In genomic region chr13:60162096-60162495, GRCh38 we compare ENCODE assay signal across 11 cellular contexts. TPM values are rescaled to one million over a fixed set of nuclear protein-coding genes. Genes with fewer than 3 reads are reported as not detected.
DNase-seq lines count a peak whose midpoint lies in the region; ATAC-seq and TF ChIP-seq lines count a peak whose summit lies in the region.
"Had no signal": no experiment of that assay in that cellular context is flagged by ENCODE, and none has a peak within 500 bp of the region (broad histone marks: within the 10 kb centered on the region; RNA-seq: fewer than 3 reads in every experiment).

No MANE protein-coding gene starts in this region.

- DNase-seq in natural killer cell treated with Interleukin-12 subunit alpha and Interleukin-12 subunit beta and Interleukin-15 and Interleukin-18, amount 100 ng/mL, for 72 hours (ENCODE audit: low spot score), result no peak
- DNase-seq in natural killer cell (no peak), PC-9 (no peak), epithelial cell of proximal tubule (ENCODE audit: low read depth) (no peak), GM20000 (ENCODE audit: low spot score) (no peak), SW 1271 (lab: John Stamatoyannopoulos, UW) (no peak), DMS153 treated with DMSO at 0.1 percent for 48 hours (lab: John Stamatoyannopoulos, UW; ENCODE audit: unreplicated experiment) (no peak), NCI-H226 (no peak)
- DNase-seq: adrenal gland; CD4-positive, alpha-beta memory T cell; NCI-H446 treated with DMSO at 0.1 percent for 48 hours had no signal

- no peaks in the 10 kb centered on the region for H3K9me2 ChIP-seq in PC-9 (ENCODE audit: insufficient read depth)

- H3K4me1 Mint-ChIP-seq in natural killer cell treated with Interleukin-12 subunit alpha and Interleukin-12 subunit beta and Interleukin-15 and Interleukin-18, amount 100 ng/mL, for 72 hours (ENCODE audit: low read depth in 2 of 2), result peaks cover 24 to 36% of the 10 kb centered on the region in 2 donors
- peaks cover 21 to 27% of the 10 kb centered on the region in 2 donors for H3K4me1 Mint-ChIP-seq in natural killer cell

- no peak overlapping the region for H2AFZ ChIP-seq in PC-9

- peak overlapping the region; percentile 96 for H3K4me3 Mint-ChIP-seq in natural killer cell treated with Interleukin-12 subunit alpha and Interleukin-12 subunit beta and Interleukin-15 and Interleukin-18, amount 100 ng/mL, for 72 hours
- H3K4me3 Mint-ChIP-seq in natural killer cell, result no peak overlapping the region

- H3F3A ChIP-seq in PC-9 (ENCODE audit: insufficient read depth, low read depth), result peaks cover 4% of the 10 kb centered on the region; the same call in 1 of the 2 replicates

- no peak overlapping the region for H3K27ac Mint-ChIP-seq in natural killer cell treated with Interleukin-12 subunit alpha and Interleukin-12 subunit beta and Interleukin-15 and Interleukin-18, amount 100 ng/mL, for 72 hours
- no peak overlapping the region for H3K27ac Mint-ChIP-seq in natural killer cell
- H3K27ac Mint-ChIP-seq: CD4-positive, alpha-beta memory T cell had no signal

- peak overlapping the region; percentile 70 for H3K4me2 ChIP-seq in PC-9

- no TSS peak for BruUV-seq in PC-9 (replicated peaks; lab: Mats Ljungman, UMichigan)

- H3K27me3 Mint-ChIP-seq in natural killer cell treated with Interleukin-12 subunit alpha and Interleukin-12 subunit beta and Interleukin-15 and Interleukin-18, amount 100 ng/mL, for 72 hours, result peaks cover 0 to 5% of the 10 kb centered on the region in 2 donors
- peaks cover 5 to 8% of the 10 kb centered on the region in 2 donors for H3K27me3 Mint-ChIP-seq in natural killer cell (ENCODE audit: low read depth in 2 of 2)
- H3K27me3 Mint-ChIP-seq: CD4-positive, alpha-beta memory T cell had no signal

- intact Hi-C loops in natural killer cell (cut with micrococcal nuclease), result no loop called here
- intact Hi-C loops in PC-9 (cut with micrococcal nuclease; ENCODE audit: unreplicated experiment), result loop anchor here (5.0 kb wide), 1 partner anchor 235 kb away; the partner anchor contains the start of gene TDRD3

- TF ChIP-seq CTCF in natural killer cell (IDR thresholded peaks at IDR 0.05) (no peak), PC-9 (conservative IDR thresholded peaks at IDR 0.05) (no peak), epithelial cell of proximal tubule (conservative IDR thresholded peaks at IDR 0.05; ENCODE audit: low read depth, low read length) (no peak), GM20000 (IDR thresholded peaks at IDR 0.05; ENCODE audit: extremely low read depth, missing control alignments) (no peak)

- peaks cover 13% of the 10 kb centered on the region for H3K36me3 Mint-ChIP-seq in natural killer cell treated with Interleukin-12 subunit alpha and Interleukin-12 subunit beta and Interleukin-15 and Interleukin-18, amount 100 ng/mL, for 72 hours
- no peaks in the 10 kb centered on the region for H3K36me3 Mint-ChIP-seq in natural killer cell

- peak in 1 of 2 donors; percentile 10 for ATAC-seq in natural killer cell treated with Interleukin-12 subunit alpha and Interleukin-12 subunit beta and Interleukin-15 and Interleukin-18, amount 100 ng/mL, for 72 hours
- no peak for ATAC-seq in natural killer cell

- POLR2A ChIA-PET in PC-9 (lab: Charles Lee; ENCODE audit: unreplicated experiment), result no interaction called here

- H4K20me1 ChIP-seq in PC-9 (ENCODE audit: insufficient read depth), result no peaks in the 10 kb centered on the region

- H3K27ac ChIP-seq in PC-9, result peak overlapping the region; percentile 60
- H3K27ac ChIP-seq: adrenal gland had no signal

- no peaks in the 10 kb centered on the region for H3K27me3 ChIP-seq in PC-9 (ENCODE audit: insufficient read depth, low read depth)
- H3K27me3 ChIP-seq: adrenal gland had no signal

- H3K9me3 Mint-ChIP-seq in natural killer cell treated with Interleukin-12 subunit alpha and Interleukin-12 subunit beta and Interleukin-15 and Interleukin-18, amount 100 ng/mL, for 72 hours, result no peaks in the 10 kb centered on the region
- no peaks in the 10 kb centered on the region for H3K9me3 Mint-ChIP-seq in natural killer cell

- peaks cover 27% of the 10 kb centered on the region for H3K4me1 ChIP-seq in PC-9 (replicated peaks; ENCODE audit: insufficient read depth)

- H3K36me3 ChIP-seq in PC-9 (ENCODE audit: low read depth), result no peaks in the 10 kb centered on the region; the same call in 1 of the 2 replicates
- H3K36me3 ChIP-seq: adrenal gland had no signal

- CTCF ChIA-PET in PC-9 (lab: Charles Lee), result no interaction called here

- H3K79me2 ChIP-seq in PC-9 (ENCODE audit: low read depth), result peaks cover 74% of the 10 kb centered on the region

- H3K4me3 ChIP-seq in PC-9 (peak overlapping the region; percentile 77; the same call in 1 of the 2 replicates), epithelial cell of proximal tubule (ENCODE audit: low read depth, low read length) (peak overlapping the region; percentile 89)
- H3K4me3 ChIP-seq: adrenal gland had no signal

- no peaks in the 10 kb centered on the region for H3K9me3 ChIP-seq in PC-9 (ENCODE audit: insufficient read depth, low read depth)
- H3K9me3 ChIP-seq: adrenal gland had no signal

RNA-seq across cellular contexts. Expression of gene DIAPH3, which starts 1.6 kb away (rescaled TPM):
- 10 to 100 TPM in 1 of 2 donors, 1 to 10 TPM in 1; 8.1 to 27.8 TPM for total RNA-seq in natural killer cell treated with Interleukin-12 subunit alpha and Interleukin-12 subunit beta and Interleukin-15 and Interleukin-18, amount 100 ng/mL, for 72 hours
- 1 to 10 TPM in 1 of 3 donors, under 1 TPM in 2; 0.54 to 1.0 (median 0.98) TPM for total RNA-seq in natural killer cell
- 26.4 and 39.3 TPM in 2 replicates for total RNA-seq in PC-9 (2021)
- 48.0 and 49.6 TPM in 2 replicates for total RNA-seq in epithelial cell of proximal tubule
- total RNA-seq: CD4-positive, alpha-beta memory T cell had no signal

Comparison
In these comparisons a context has a peak if more than half of its experiments do, and no peak if none do; other contexts are left out.
1. RNA of gene DIAPH3, which starts 1.6 kb away (total RNA-seq): 48.0 to 49.6 TPM in epithelial cell of proximal tubule, 26.4 to 39.3 TPM in PC-9 and 8.1 to 27.8 TPM in natural killer cell treated with Interleukin-12 subunit alpha and Interleukin-12 subunit beta and Interleukin-15 and Interleukin-18, amount 100 ng/mL, for 72 hours; 0.54 to 1.0 TPM in natural killer cell; every median in the first group is over 4 times any median in the second.